Comparison of ENCODE assay signal across 8 cellular contexts in genomic region chr13:46052314-46053161, GRCh38. TPM values are rescaled to one million over a fixed set of nuclear protein-coding genes. Genes with fewer than 3 reads are reported as not detected.
DNase-seq lines count a peak whose midpoint lies in the region; TF ChIP-seq lines count a peak whose summit lies in the region.

A gene with protein sequence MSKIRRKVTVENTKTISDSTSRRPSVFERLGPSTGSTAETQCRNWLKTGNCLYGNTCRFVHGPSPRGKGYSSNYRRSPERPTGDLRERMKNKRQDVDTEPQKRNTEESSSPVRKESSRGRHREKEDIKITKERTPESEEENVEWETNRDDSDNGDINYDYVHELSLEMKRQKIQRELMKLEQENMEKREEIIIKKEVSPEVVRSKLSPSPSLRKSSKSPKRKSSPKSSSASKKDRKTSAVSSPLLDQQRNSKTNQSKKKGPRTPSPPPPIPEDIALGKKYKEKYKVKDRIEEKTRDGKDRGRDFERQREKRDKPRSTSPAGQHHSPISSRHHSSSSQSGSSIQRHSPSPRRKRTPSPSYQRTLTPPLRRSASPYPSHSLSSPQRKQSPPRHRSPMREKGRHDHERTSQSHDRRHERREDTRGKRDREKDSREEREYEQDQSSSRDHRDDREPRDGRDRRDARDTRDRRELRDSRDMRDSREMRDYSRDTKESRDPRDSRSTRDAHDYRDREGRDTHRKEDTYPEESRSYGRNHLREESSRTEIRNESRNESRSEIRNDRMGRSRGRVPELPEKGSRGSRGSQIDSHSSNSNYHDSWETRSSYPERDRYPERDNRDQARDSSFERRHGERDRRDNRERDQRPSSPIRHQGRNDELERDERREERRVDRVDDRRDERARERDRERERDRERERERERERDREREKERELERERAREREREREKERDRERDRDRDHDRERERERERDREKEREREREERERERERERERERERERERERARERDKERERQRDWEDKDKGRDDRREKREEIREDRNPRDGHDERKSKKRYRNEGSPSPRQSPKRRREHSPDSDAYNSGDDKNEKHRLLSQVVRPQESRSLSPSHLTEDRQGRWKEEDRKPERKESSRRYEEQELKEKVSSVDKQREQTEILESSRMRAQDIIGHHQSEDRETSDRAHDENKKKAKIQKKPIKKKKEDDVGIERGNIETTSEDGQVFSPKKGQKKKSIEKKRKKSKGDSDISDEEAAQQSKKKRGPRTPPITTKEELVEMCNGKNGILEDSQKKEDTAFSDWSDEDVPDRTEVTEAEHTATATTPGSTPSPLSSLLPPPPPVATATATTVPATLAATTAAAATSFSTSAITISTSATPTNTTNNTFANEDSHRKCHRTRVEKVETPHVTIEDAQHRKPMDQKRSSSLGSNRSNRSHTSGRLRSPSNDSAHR (N-terminal part only) (minus strand): TSS chr13:46052746. CDS start chr13:46045507, 7,239 bp downstream.

- DNase-seq in GDM1 (lab: John Stamatoyannopoulos, UW) (peak; percentile 91), HAP-1 (ENCODE audit: low spot score in 2 of 2) (peak; percentile 89 to 94), MM.1S (peak; percentile 88), SIG-M5 (lab: John Stamatoyannopoulos, UW) (peak; percentile 84), activated gamma-delta T cell (lab: John Stamatoyannopoulos, UW) (peak; percentile 51), fibroblast of villous mesenchyme (ENCODE audit: low read depth) (peak; percentile 96), stomach (peak; percentile 95)

- no peaks in the 10 kb centered on the region for H3K9me3 ChIP-seq in HAP-1
- no peaks in the 10 kb centered on the region for H3K9me3 ChIP-seq in MM.1S (replicated peaks; ENCODE audit: insufficient read depth, low read length)
- H3K9me3 ChIP-seq in neural cell (ENCODE audit: low read length), result no peaks in the 10 kb centered on the region
- H3K9me3 ChIP-seq in stomach, result no peaks in the 10 kb centered on the region

- H3K4me3 ChIP-seq in HAP-1 (peak within 1 kb of the TSS; percentile 92), MM.1S (ENCODE audit: low read length) (peak within 1 kb of the TSS; percentile 85), fibroblast of villous mesenchyme (ENCODE audit: low read depth, low read length) (peak within 1 kb of the TSS; percentile 96), neural cell (ENCODE audit: low read length) (peak within 1 kb of the TSS; percentile 76), stomach (peak within 1 kb of the TSS; percentile 79 to 90 (median 85))

- H3F3A ChIP-seq in MM.1S (ENCODE audit: insufficient read depth, low read length), result peaks cover 8% of the 10 kb centered on the region; the same call in 1 of the 2 replicates
- H3F3A ChIP-seq in neural cell (ENCODE audit: insufficient read depth, low read length, poor library complexity, severe bottlenecking), result no peaks in the 10 kb centered on the region

- H3K27ac ChIP-seq in MM.1S (ENCODE audit: low read length) (peak within 1 kb of the TSS; percentile 74), neural cell (ENCODE audit: low read length) (peak within 1 kb of the TSS; percentile 96), stomach (peak within 1 kb of the TSS; percentile 87 to 97 (median 96))

- in situ Hi-C loops in HAP-1 (cut with MboI; ENCODE audit: low sequenced_read_pairs), result no loop called here

- peak; percentile 53 for TF ChIP-seq EP300 in neural cell (conservative IDR thresholded peaks at IDR 0.05; ENCODE audit: poor library complexity, severe bottlenecking)
- TF ChIP-seq EP300 in stomach (IDR thresholded peaks at IDR 0.05), result no peak

- peak; percentile 16; the same call in 1 of the 2 replicates for TF ChIP-seq CTCF in MM.1S (IDR thresholded peaks at IDR 0.05; ENCODE audit: low read length)
- peak; percentile 30 for TF ChIP-seq CTCF in fibroblast of villous mesenchyme (IDR thresholded peaks at IDR 0.05; ENCODE audit: insufficient read depth, low read depth, low read length)
- TF ChIP-seq CTCF in neural cell (IDR thresholded peaks at IDR 0.05; ENCODE audit: poor library complexity, severe bottlenecking), result peak; percentile 62
- peak in 4 of 7 experiments; percentile 16 to 53 (median 34) for TF ChIP-seq CTCF in stomach (IDR thresholded peaks at IDR 0.05)

- H3K79me2 ChIP-seq in MM.1S (ENCODE audit: low read length) (peaks cover 42% of the 10 kb centered on the region), neural cell (replicated peaks; ENCODE audit: insufficient read depth, low read length) (peaks cover 44% of the 10 kb centered on the region)

- TF ChIP-seq POLR2A in stomach (IDR thresholded peaks at IDR 0.05), result peak in 1 of 4 donors; percentile 24

- no peaks in the 10 kb centered on the region for H3K36me3 ChIP-seq in HAP-1 (replicated peaks)
- H3K36me3 ChIP-seq in MM.1S (replicated peaks; ENCODE audit: insufficient read depth, low read length), result no peaks in the 10 kb centered on the region
- H3K36me3 ChIP-seq in neural cell (ENCODE audit: insufficient read depth, low read length), result no peaks in the 10 kb centered on the region
- no peaks in the 10 kb centered on the region for H3K36me3 ChIP-seq in stomach

- H3K9ac ChIP-seq in MM.1S (ENCODE audit: low read length), result peak within 1 kb of the TSS; percentile 79
- H3K9ac ChIP-seq in neural cell (ENCODE audit: low read length), result peak within 1 kb of the TSS; percentile 96

- H3K4me1 ChIP-seq in HAP-1, result peaks cover 16% of the 10 kb centered on the region
- H3K4me1 ChIP-seq in MM.1S (ENCODE audit: low read length), result peaks cover 10% of the 10 kb centered on the region; the same call in 1 of the 2 replicates
- peaks cover 10 to 39% (median 29%) of the 10 kb centered on the region in 4 donors for H3K4me1 ChIP-seq in stomach

- TF ChIP-seq RAD21 in neural cell (conservative IDR thresholded peaks at IDR 0.05), result no peak

- WGBS in stomach, 5 donors, result 0% methylated on average over 45 to 57 of the region's 57 CpGs

- H3K27me3 ChIP-seq in HAP-1 (ENCODE audit: low read depth), result peaks cover 12% of the 10 kb centered on the region
- no peaks in the 10 kb centered on the region for H3K27me3 ChIP-seq in MM.1S (replicated peaks; ENCODE audit: insufficient read depth, low read length)
- no peaks in the 10 kb centered on the region for H3K27me3 ChIP-seq in neural cell (ENCODE audit: insufficient read depth, low read depth, low read length)
- H3K27me3 ChIP-seq in stomach, result no peaks in the 10 kb centered on the region

- H3K4me2 ChIP-seq in MM.1S (ENCODE audit: low read depth, low read length) (peak within 1 kb of the TSS; percentile 74), neural cell (ENCODE audit: low read length) (peak within 1 kb of the TSS; percentile 72)

- H4K20me1 ChIP-seq in MM.1S (ENCODE audit: insufficient read depth, low read length) (no peaks in the 10 kb centered on the region), neural cell (ENCODE audit: insufficient read depth) (no peaks in the 10 kb centered on the region)

- peak within 1 kb of the TSS; percentile 88 for H2AFZ ChIP-seq in MM.1S (ENCODE audit: low read length)
- peak within 1 kb of the TSS; percentile 92 for H2AFZ ChIP-seq in neural cell (ENCODE audit: low read depth, low read length)

- intact Hi-C loops in stomach (cut with DNase I; ENCODE audit: low total_unique reads), result no loop called here

- H3K9me2 ChIP-seq in MM.1S (replicated peaks; ENCODE audit: insufficient read depth, low read length), result no peaks in the 10 kb centered on the region
- H3K9me2 ChIP-seq in neural cell (ENCODE audit: insufficient read depth, low read length), result no peaks in the 10 kb centered on the region

TF ChIP-seq in neural cell, 6 proteins besides CTCF, POLR2A, EP300 and RAD21:
- TF ChIP-seq POLR2AphosphoS5 (IDR thresholded peaks at IDR 0.05), result peak; percentile 90
- TF ChIP-seq SMC3 (conservative IDR thresholded peaks at IDR 0.05; ENCODE audit: poor library complexity), result no peak
- TF ChIP-seq, protein P1, sequence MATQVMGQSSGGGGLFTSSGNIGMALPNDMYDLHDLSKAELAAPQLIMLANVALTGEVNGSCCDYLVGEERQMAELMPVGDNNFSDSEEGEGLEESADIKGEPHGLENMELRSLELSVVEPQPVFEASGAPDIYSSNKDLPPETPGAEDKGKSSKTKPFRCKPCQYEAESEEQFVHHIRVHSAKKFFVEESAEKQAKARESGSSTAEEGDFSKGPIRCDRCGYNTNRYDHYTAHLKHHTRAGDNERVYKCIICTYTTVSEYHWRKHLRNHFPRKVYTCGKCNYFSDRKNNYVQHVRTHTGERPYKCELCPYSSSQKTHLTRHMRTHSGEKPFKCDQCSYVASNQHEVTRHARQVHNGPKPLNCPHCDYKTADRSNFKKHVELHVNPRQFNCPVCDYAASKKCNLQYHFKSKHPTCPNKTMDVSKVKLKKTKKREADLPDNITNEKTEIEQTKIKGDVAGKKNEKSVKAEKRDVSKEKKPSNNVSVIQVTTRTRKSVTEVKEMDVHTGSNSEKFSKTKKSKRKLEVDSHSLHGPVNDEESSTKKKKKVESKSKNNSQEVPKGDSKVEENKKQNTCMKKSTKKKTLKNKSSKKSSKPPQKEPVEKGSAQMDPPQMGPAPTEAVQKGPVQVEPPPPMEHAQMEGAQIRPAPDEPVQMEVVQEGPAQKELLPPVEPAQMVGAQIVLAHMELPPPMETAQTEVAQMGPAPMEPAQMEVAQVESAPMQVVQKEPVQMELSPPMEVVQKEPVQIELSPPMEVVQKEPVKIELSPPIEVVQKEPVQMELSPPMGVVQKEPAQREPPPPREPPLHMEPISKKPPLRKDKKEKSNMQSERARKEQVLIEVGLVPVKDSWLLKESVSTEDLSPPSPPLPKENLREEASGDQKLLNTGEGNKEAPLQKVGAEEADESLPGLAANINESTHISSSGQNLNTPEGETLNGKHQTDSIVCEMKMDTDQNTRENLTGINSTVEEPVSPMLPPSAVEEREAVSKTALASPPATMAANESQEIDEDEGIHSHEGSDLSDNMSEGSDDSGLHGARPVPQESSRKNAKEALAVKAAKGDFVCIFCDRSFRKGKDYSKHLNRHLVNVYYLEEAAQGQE (IDR thresholded peaks at IDR 0.05; ENCODE audit: borderline replicate concordance), result peak; percentile 90
- TF ChIP-seq TAF1 (IDR thresholded peaks at IDR 0.05; ENCODE audit: low read depth), result peak; percentile 85
- peak; percentile 86 for TF ChIP-seq MXI1 (conservative IDR thresholded peaks at IDR 0.05; ENCODE audit: poor library complexity, severe bottlenecking)
- no peak for TF ChIP-seq EZH2 (IDR thresholded peaks at IDR 0.05; ENCODE audit: borderline replicate concordance, insufficient read depth, low read length, poor library complexity, severe bottlenecking)

RNA-seq across cellular contexts. Expression of the gene that starts here (rescaled TPM):
- total RNA-seq in fibroblast of villous mesenchyme, result 16.1 and 21.2 TPM in 2 replicates
- polyA plus RNA-seq in neural cell, result 19.5 and 21.3 TPM in 2 replicates
- polyA minus RNA-seq in neural cell, result 66.2 and 75.2 TPM in 2 replicates
- 10 to 100 TPM; 13.9 to 67.1 (median 23.7) TPM for total RNA-seq in stomach
- 10 to 100 TPM in 1 of 3 donors, 1 to 10 TPM in 2; 8.5 to 11.7 (median 8.9) TPM for polyA plus RNA-seq in stomach

Comparison
In these comparisons a context has a peak if more than half of its experiments do, and no peak if none do; other contexts are left out.
1. Peak in every context shown above with its lines: DNase-seq, H3K4me3 ChIP-seq and H3K27ac ChIP-seq.